In genomic region chr9:137315581-137316011, GRCh38 we compare ENCODE assay signal across 1 cellular context.
TF ChIP-seq lines count a peak whose summit lies in the region.

No MANE protein-coding gene starts in this region.

TF ChIP-seq in H1, 55 proteins besides CTCF, POLR2A, EP300 and RAD21:
- TF ChIP-seq YY1 (IDR thresholded peaks at IDR 0.05; ENCODE audit: low read depth, low read length) (no peak), ASH2L (IDR thresholded peaks at IDR 0.05; ENCODE audit: low read length) (no peak), EGR1 (IDR thresholded peaks at IDR 0.05; ENCODE audit: borderline replicate concordance, low read depth, low read length) (no peak), KDM5A (IDR thresholded peaks at IDR 0.05; ENCODE audit: low read length) (no peak), RXRA (IDR thresholded peaks at IDR 0.05; ENCODE audit: insufficient read depth, low read depth, low read length) (no peak), NANOG (IDR thresholded peaks at IDR 0.05; ENCODE audit: insufficient read depth, low read depth, low read length, poor library complexity, severe bottlenecking) (no peak), SP2 (IDR thresholded peaks at IDR 0.05; ENCODE audit: low read length) (no peak), SRF (IDR thresholded peaks at IDR 0.05; ENCODE audit: low read depth, low read length) (no peak), PHF8 (conservative IDR thresholded peaks at IDR 0.05; ENCODE audit: low read depth, low read length) (no peak), CTBP2 (IDR thresholded peaks at IDR 0.05; ENCODE audit: borderline replicate concordance, insufficient read depth, insufficient read length, low read length) (no peak), JUN (IDR thresholded peaks at IDR 0.05; ENCODE audit: low read depth, low read length) (no peak), CHD1 (IDR thresholded peaks at IDR 0.05; ENCODE audit: low read depth, low read length) (no peak), CREB1 (IDR thresholded peaks at IDR 0.05) (no peak), KDM1A (IDR thresholded peaks at IDR 0.05; ENCODE audit: borderline replicate concordance, low read length) (no peak), SIN3A (conservative IDR thresholded peaks at IDR 0.05 in 1 of 2, IDR thresholded peaks at IDR 0.05 in 1 of 2; ENCODE audit: low read depth in 1 of 2, low read length in 2 of 2) (no peak)
